In genomic region chr7:72272479-72272878, GRCh38 we compare ENCODE assay signal across 25 cellular contexts.
"Had no signal": no experiment of that assay in that cellular context is flagged by ENCODE, and none has a peak within 500 bp of the region (broad histone marks: within the 10 kb centered on the region; RNA-seq: fewer than 3 reads in every experiment).

No MANE protein-coding gene starts in this region.

- H3K27ac ChIP-seq: neural progenitor cell, pancreas, prostate gland, right lobe of liver, sigmoid colon, stomach, thoracic aorta, thyroid gland, tibial nerve, upper lobe of left lung had no signal

- H3K27me3 Mint-ChIP-seq: stimulated activated naive B cell treated with anti-CD40 and anti-IgM and Interleukin-4, amounts not matched to agents 10 μg/mL and 1 μg/mL and 100 μg/mL, for 72 hours; stimulated activated naive CD8-positive, alpha-beta T cell treated with anti-CD3 and anti-CD28 coated beads, Interleukin-15, Interleukin-2, amounts not matched to agents 100 ng/mL and 50 ng/mL, for 24 hours had no signal

- ATAC-seq: naive thymus-derived CD4-positive, alpha-beta T cell; natural killer cell; pancreas; right cardiac atrium; right lobe of liver; stimulated activated effector memory CD8-positive, alpha-beta T cell treated with anti-CD3 and anti-CD28 coated beads, Interleukin-12 subunit alpha, Interleukin-12 subunit beta, amount 100 ng/mL, for 72 hours; stimulated activated naive B cell treated with anti-CD40 and anti-IgM and Interleukin-4, amounts not matched to agents 10 μg/mL and 1 μg/mL and 100 μg/mL, for 72 hours had no signal

- H3K4me3 ChIP-seq: neural progenitor cell, pancreas, prostate gland, right lobe of liver, sigmoid colon, stomach, thoracic aorta, thyroid gland, tibial nerve, upper lobe of left lung had no signal

- DNase-seq: naive thymus-derived CD4-positive, alpha-beta T cell; natural killer cell; occipital lobe; pancreas; right cardiac atrium; right lobe of liver; sigmoid colon; small intestine; stimulated activated CD4-positive, alpha-beta T cell treated with anti-CD3 and anti-CD28 coated beads, Interleukin-15, amount 100 ng/mL, for 24 hours; stimulated activated CD4-positive, alpha-beta T cell treated with anti-CD3 and anti-CD28 coated beads, Interleukin-2, amount 100 ng/mL, for 24 hours; stimulated activated CD4-positive, alpha-beta T cell treated with anti-CD3 and anti-CD28 coated beads, Interleukin-2, amount 100 ng/mL, for 48 hours; stimulated activated CD4-positive, alpha-beta T cell treated with anti-CD3 and anti-CD28 coated beads, Interleukin-4, amount 100 ng/mL, for 24 hours; stimulated activated naive B cell treated with anti-CD40 and anti-IgM and Interleukin-4, amounts not matched to agents 10 μg/mL and 1 μg/mL and 100 μg/mL, for 72 hours; stimulated activated naive CD4-positive, alpha-beta T cell treated with Interleukin-2 at 50 U/mL for 16 hours; stomach; thyroid gland; trophoblast cell; upper lobe of left lung had no signal

- H3K4me3 Mint-ChIP-seq: naive thymus-derived CD4-positive, alpha-beta T cell; natural killer cell; nephron; neural progenitor cell; stimulated activated effector memory CD8-positive, alpha-beta T cell treated with anti-CD3 and anti-CD28 coated beads, Interleukin-12 subunit alpha, Interleukin-12 subunit beta, amount 100 ng/mL, for 72 hours; stimulated activated naive B cell treated with anti-CD40 and anti-IgM and Interleukin-4, amounts not matched to agents 10 μg/mL and 1 μg/mL and 100 μg/mL, for 72 hours; stimulated activated naive CD8-positive, alpha-beta T cell treated with anti-CD3 and anti-CD28 coated beads, Interleukin-15, Interleukin-2, amounts not matched to agents 100 ng/mL and 50 ng/mL, for 24 hours had no signal

- H3K36me3 Mint-ChIP-seq: natural killer cell; neural progenitor cell; stimulated activated effector memory CD8-positive, alpha-beta T cell treated with anti-CD3 and anti-CD28 coated beads, Interleukin-12 subunit alpha, Interleukin-12 subunit beta, amount 100 ng/mL, for 72 hours; stimulated activated naive B cell treated with anti-CD40 and anti-IgM and Interleukin-4, amounts not matched to agents 10 μg/mL and 1 μg/mL and 100 μg/mL, for 72 hours had no signal

- H3K27ac Mint-ChIP-seq: naive thymus-derived CD4-positive, alpha-beta T cell; natural killer cell; nephron; neural progenitor cell; stimulated activated effector memory CD8-positive, alpha-beta T cell treated with anti-CD3 and anti-CD28 coated beads, Interleukin-12 subunit alpha, Interleukin-12 subunit beta, amount 100 ng/mL, for 72 hours; stimulated activated naive B cell treated with anti-CD40 and anti-IgM and Interleukin-4, amounts not matched to agents 10 μg/mL and 1 μg/mL and 100 μg/mL, for 72 hours; stimulated activated naive CD8-positive, alpha-beta T cell treated with anti-CD3 and anti-CD28 coated beads, Interleukin-15, Interleukin-2, amounts not matched to agents 100 ng/mL and 50 ng/mL, for 24 hours had no signal

- H3K9me3 ChIP-seq: pancreas, prostate gland, right lobe of liver, thyroid gland had no signal

- H3K36me3 ChIP-seq: neural progenitor cell, pancreas, prostate gland, right lobe of liver, sigmoid colon, stomach, thoracic aorta, thyroid gland, tibial nerve, upper lobe of left lung had no signal

- H3K4me1 ChIP-seq: pancreas, prostate gland, right lobe of liver, sigmoid colon, stomach, tibial nerve, upper lobe of left lung had no signal

- H3K27me3 ChIP-seq: neural progenitor cell, pancreas, right lobe of liver, sigmoid colon, stomach, thyroid gland, tibial nerve, upper lobe of left lung had no signal

- H3K4me1 Mint-ChIP-seq: naive thymus-derived CD4-positive, alpha-beta T cell; natural killer cell; nephron; stimulated activated effector memory CD8-positive, alpha-beta T cell treated with anti-CD3 and anti-CD28 coated beads, Interleukin-12 subunit alpha, Interleukin-12 subunit beta, amount 100 ng/mL, for 72 hours; stimulated activated naive B cell treated with anti-CD40 and anti-IgM and Interleukin-4, amounts not matched to agents 10 μg/mL and 1 μg/mL and 100 μg/mL, for 72 hours had no signal
